ENCODE assay signal across 37 cellular contexts in genomic region chr5:126635585-126635984, GRCh38.
"Had no signal": no experiment of that assay in that cellular context is flagged by ENCODE, and none has a peak within 500 bp of the region (broad histone marks: within the 10 kb centered on the region; RNA-seq: fewer than 3 reads in every experiment).

No MANE protein-coding gene starts in this region.

- H3K27me3 ChIP-seq: adrenal gland, body of pancreas, brain microvascular endothelial cell, breast epithelium had no signal

- H3K4me3 ChIP-seq: adrenal gland, body of pancreas, breast epithelium had no signal

- H3K27ac ChIP-seq: adrenal gland, body of pancreas, brain microvascular endothelial cell, breast epithelium, VCaP had no signal

- H3K36me3 Mint-ChIP-seq: activated naive CD4-positive, alpha-beta T cell treated with anti-CD3 and anti-CD28 coated beads, Interleukin-2, amount 50 U/mL, for 72 hours; activated naive CD8-positive, alpha-beta T cell treated with anti-CD3 and anti-CD28 coated beads for 36 hours had no signal

- H3K9me3 Mint-ChIP-seq: activated CD4-positive, alpha-beta T cell treated with anti-CD3 and anti-CD28 coated beads, Interleukin-2, amount 10 ng/mL, durations not matched to agents 7 days and 5 days; activated CD8-positive, alpha-beta T cell treated with anti-CD3 and anti-CD28 coated beads for 36 hours; activated naive CD4-positive, alpha-beta T cell treated with anti-CD3 and anti-CD28 coated beads for 36 hours; activated naive CD4-positive, alpha-beta T cell treated with anti-CD3 and anti-CD28 coated beads, Interleukin-2, amount 50 U/mL, for 72 hours; activated naive CD8-positive, alpha-beta T cell treated with anti-CD3 and anti-CD28 coated beads for 36 hours; activated T-cell treated with anti-CD3 and anti-CD28 coated beads, Interleukin-2, amount 50 U/mL, for 4 hours; activated T-cell treated with anti-CD3 and anti-CD28 coated beads, Interleukin-2, amount 50 U/mL, for 72 hours; activated T-helper 1 cell treated with anti-CD3 and anti-CD28 coated beads, Interleukin-12 subunit alpha, Interleukin-12 subunit beta, Interleukin-2, Interleukin-4 antibody, amounts not matched to agents 30 ng/mL and 10 ng/mL and 1 ng/mL, durations not matched to agents 14 hours and 24 hours and 36 hours; activated T-helper 17 cell treated with anti-CD3 and anti-CD28 coated beads, Interleukin-2, amount 50 U/mL, for 72 hours; T-helper 1 cell treated with Interleukin-12 subunit alpha and Interleukin-12 subunit beta and Interleukin-4 antibody, amounts not matched to agents 30 μg/mL and 1 μg/mL, for 36 hours; T-helper 2 cell treated with Interferon-gamma antibody and Interleukin-4, amounts not matched to agents 5 μg/mL and 100 μg/mL, for 36 hours had no signal

- ATAC-seq: activated CD4-positive, alpha-beta T cell treated with anti-CD3 and anti-CD28 coated beads for 36 hours; activated CD4-positive, CD25-positive, alpha-beta regulatory T cell treated with anti-CD3 and anti-CD28 coated beads, Interleukin-2, amount 50 U/mL, for 24 hours; activated CD8-positive, alpha-beta T cell treated with anti-CD3 and anti-CD28 coated beads for 36 hours; activated naive CD4-positive, alpha-beta T cell treated with anti-CD3 and anti-CD28 coated beads, Interleukin-2, amount 50 U/mL, for 72 hours; activated T-cell treated with anti-CD3 and anti-CD28 coated beads, Interleukin-2, amount 50 U/mL, for 4 hours; activated T-cell treated with anti-CD3 and anti-CD28 coated beads, Interleukin-2, amount 50 U/mL, for 72 hours; activated T-helper 17 cell treated with anti-CD3 and anti-CD28 coated beads, Interleukin-2, amount 50 U/mL, for 72 hours; body of pancreas had no signal

- DNase-seq: activated CD4-positive, alpha-beta T cell treated with anti-CD3 and anti-CD28 coated beads for 1 hour; activated CD4-positive, alpha-beta T cell treated with anti-CD3 and anti-CD28 coated beads for 36 hours; activated CD4-positive, alpha-beta T cell treated with anti-CD3 and anti-CD28 coated beads for 48 hours; activated CD4-positive, alpha-beta T cell treated with anti-CD3 and anti-CD28 coated beads, Interleukin-2, amount 10 ng/mL, durations not matched to agents 7 days and 5 days; activated CD4-positive, alpha-beta T cell treated with anti-CD3 and anti-CD28 coated beads, Interleukin-2, amount 50 U/mL, for 48 hours; activated CD4-positive, CD25-positive, alpha-beta regulatory T cell; activated CD8-positive, alpha-beta memory T cell treated with anti-CD3 and anti-CD28 coated beads, Interleukin-2, amount 50 U/mL, for 4 hours; activated CD8-positive, alpha-beta T cell treated with anti-CD3 and anti-CD28 coated beads for 36 hours; activated effector memory CD4-positive, alpha-beta T cell treated with anti-CD3 and anti-CD28 coated beads, Interleukin-2, amount 50 U/mL, for 16 hours; activated gamma-delta T cell treated with Interleukin-2 at 50 U/mL for 16 hours; activated naive CD4-positive, alpha-beta T cell; activated naive CD4-positive, alpha-beta T cell treated with anti-CD3 and anti-CD28 coated beads for 36 hours; activated naive CD4-positive, alpha-beta T cell treated with anti-CD3 and anti-CD28 coated beads, Interleukin-2, amount 50 U/mL, for 16 hours; activated naive CD8-positive, alpha-beta T cell treated with anti-CD3 and anti-CD28 coated beads for 36 hours; activated T-cell treated with anti-CD3 and anti-CD28 coated beads for 4 hours; activated T-cell treated with anti-CD3 and anti-CD28 coated beads, Interleukin-2, amount 50 U/mL, for 1 hour; activated T-cell treated with anti-CD3 and anti-CD28 coated beads, Interleukin-2, amount 50 U/mL, for 4 hours; activated T-cell treated with anti-CD3 and anti-CD28 coated beads, Interleukin-2, amount 50 U/mL, for 72 hours; adrenal gland; amniotic stem cell; aorta; body of pancreas; brain microvascular endothelial cell; central memory CD4-positive, alpha-beta T cell; T-helper 1 cell; T-helper 2 cell; T-helper 9 cell had no signal

- H3K4me1 Mint-ChIP-seq: activated CD4-positive, alpha-beta T cell treated with anti-CD3 and anti-CD28 coated beads for 36 hours; activated CD4-positive, alpha-beta T cell treated with anti-CD3 and anti-CD28 coated beads, Interleukin-2, amount 10 ng/mL, durations not matched to agents 7 days and 5 days; activated naive CD8-positive, alpha-beta T cell treated with anti-CD3 and anti-CD28 coated beads for 36 hours; activated T-helper 17 cell treated with anti-CD3 and anti-CD28 coated beads, Interleukin-2, amount 50 U/mL, for 72 hours had no signal

- H3K9me3 ChIP-seq: adrenal gland, body of pancreas, breast epithelium had no signal

- H3K27me3 Mint-ChIP-seq: activated CD4-positive, alpha-beta T cell treated with anti-CD3 and anti-CD28 coated beads for 36 hours; activated CD8-positive, alpha-beta T cell treated with anti-CD3 and anti-CD28 coated beads for 36 hours; activated naive CD8-positive, alpha-beta T cell treated with anti-CD3 and anti-CD28 coated beads for 36 hours; activated T-helper 17 cell treated with anti-CD3 and anti-CD28 coated beads, Interleukin-2, amount 50 U/mL, for 72 hours had no signal

- H3K36me3 ChIP-seq: adrenal gland, brain microvascular endothelial cell, breast epithelium had no signal

- FAIRE-seq: astrocyte, TTC549 had no signal

- H3K4me1 ChIP-seq: adrenal gland, body of pancreas, breast epithelium had no signal

- H3K4me3 Mint-ChIP-seq: activated CD4-positive, alpha-beta T cell treated with anti-CD3 and anti-CD28 coated beads for 36 hours; activated CD4-positive, alpha-beta T cell treated with anti-CD3 and anti-CD28 coated beads, Interleukin-2, amount 10 ng/mL, durations not matched to agents 7 days and 5 days; activated CD8-positive, alpha-beta T cell treated with anti-CD3 and anti-CD28 coated beads for 36 hours; activated naive CD4-positive, alpha-beta T cell treated with anti-CD3 and anti-CD28 coated beads for 36 hours; activated naive CD8-positive, alpha-beta T cell treated with anti-CD3 and anti-CD28 coated beads for 36 hours; activated T-cell treated with anti-CD3 and anti-CD28 coated beads, Interleukin-2, amount 50 U/mL, for 4 hours; activated T-cell treated with anti-CD3 and anti-CD28 coated beads, Interleukin-2, amount 50 U/mL, for 72 hours; activated T-helper 1 cell treated with anti-CD3 and anti-CD28 coated beads, Interleukin-12 subunit alpha, Interleukin-12 subunit beta, Interleukin-2, Interleukin-4 antibody, amounts not matched to agents 30 ng/mL and 10 ng/mL and 1 ng/mL, durations not matched to agents 14 hours and 24 hours and 36 hours; activated T-helper 17 cell treated with anti-CD3 and anti-CD28 coated beads, Interleukin-2, amount 50 U/mL, for 72 hours; T-helper 1 cell treated with Interleukin-12 subunit alpha and Interleukin-12 subunit beta and Interleukin-4 antibody, amounts not matched to agents 30 μg/mL and 1 μg/mL, for 36 hours; T-helper 2 cell treated with Interferon-gamma antibody and Interleukin-4, amounts not matched to agents 5 μg/mL and 100 μg/mL, for 36 hours had no signal

- H3K27ac Mint-ChIP-seq: activated CD4-positive, alpha-beta T cell treated with anti-CD3 and anti-CD28 coated beads for 36 hours; activated CD4-positive, alpha-beta T cell treated with anti-CD3 and anti-CD28 coated beads, Interleukin-2, amount 10 ng/mL, durations not matched to agents 7 days and 5 days; activated CD8-positive, alpha-beta T cell treated with anti-CD3 and anti-CD28 coated beads for 36 hours; activated naive CD4-positive, alpha-beta T cell treated with anti-CD3 and anti-CD28 coated beads for 36 hours; activated naive CD4-positive, alpha-beta T cell treated with anti-CD3 and anti-CD28 coated beads, Interleukin-2, amount 50 U/mL, for 72 hours; activated naive CD8-positive, alpha-beta T cell treated with anti-CD3 and anti-CD28 coated beads for 36 hours; activated T-cell treated with anti-CD3 and anti-CD28 coated beads, Interleukin-2, amount 50 U/mL, for 72 hours; activated T-helper 1 cell treated with anti-CD3 and anti-CD28 coated beads, Interleukin-12 subunit alpha, Interleukin-12 subunit beta, Interleukin-2, Interleukin-4 antibody, amounts not matched to agents 30 ng/mL and 10 ng/mL and 1 ng/mL, durations not matched to agents 14 hours and 24 hours and 36 hours; activated T-helper 17 cell treated with anti-CD3 and anti-CD28 coated beads, Interleukin-2, amount 50 U/mL, for 72 hours; T-helper 1 cell treated with Interleukin-12 subunit alpha and Interleukin-12 subunit beta and Interleukin-4 antibody, amounts not matched to agents 30 μg/mL and 1 μg/mL, for 36 hours; T-helper 2 cell treated with Interferon-gamma antibody and Interleukin-4, amounts not matched to agents 5 μg/mL and 100 μg/mL, for 36 hours had no signal
